Comparison of ENCODE assay signal across 8 cellular contexts in the genomic region with DNA sequence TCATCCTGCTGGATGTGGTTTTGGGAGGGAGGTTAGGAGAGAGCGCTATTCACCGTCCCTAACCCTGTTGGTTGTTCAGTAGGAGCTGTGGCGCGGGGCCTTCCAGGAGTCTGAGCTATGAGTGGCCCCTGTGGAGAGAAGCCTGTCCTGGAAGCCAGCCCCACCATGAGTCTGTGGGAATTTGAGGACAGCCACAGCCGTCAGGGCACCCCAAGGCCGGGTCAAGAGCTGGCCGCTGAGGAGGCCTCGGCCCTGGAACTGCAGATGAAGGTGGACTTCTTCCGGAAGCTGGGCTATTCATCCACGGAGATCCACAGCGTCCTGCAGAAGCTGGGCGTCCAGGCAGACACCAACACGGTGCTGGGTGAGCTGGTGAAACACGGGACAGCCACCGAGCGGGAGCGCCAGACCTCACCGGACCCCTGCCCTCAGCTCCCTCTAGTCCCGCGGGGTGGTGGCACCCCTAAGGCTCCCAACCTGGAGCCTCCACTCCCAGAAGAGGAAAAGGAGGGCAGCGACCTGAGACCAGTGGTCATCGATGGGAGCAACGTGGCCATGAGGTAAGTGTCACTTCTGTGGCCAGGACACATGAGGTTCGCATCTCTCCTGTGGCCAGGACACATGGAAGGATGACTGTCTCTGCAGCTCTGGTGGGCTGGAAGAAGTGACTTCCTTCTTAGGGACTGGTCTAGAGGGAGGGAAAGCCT. TPM values are rescaled to one million over a fixed set of nuclear protein-coding genes. Genes with fewer than 3 reads are reported as not detected.
DNase-seq lines count a peak whose midpoint lies in the region; ATAC-seq and TF ChIP-seq lines count a peak whose summit lies in the region.

No MANE protein-coding gene starts in this region.

- no peak overlapping the region for H3K27ac ChIP-seq in SJCRH30
- peak overlapping the region; percentile 77 to 92 for H3K27ac ChIP-seq in ovary

- H3K4me1 ChIP-seq in SJCRH30 (peaks cover 58% of the 10 kb centered on the region), ovary (ENCODE audit: insufficient read depth) (peaks cover 43% of the 10 kb centered on the region)

- TF ChIP-seq CTCF in epithelial cell of esophagus (IDR thresholded peaks at IDR 0.05; ENCODE audit: insufficient read depth, low read depth, low read length, missing control alignments) (no peak), ovary (IDR thresholded peaks at IDR 0.05) (no peak)

- DNase-seq in ELR (ENCODE audit: low read depth) (peak; percentile 31), SJCRH30 (no peak), epithelial cell of esophagus (ENCODE audit: low read depth) (no peak), ovary (peak in 4 of 5 donors; percentile 35 to 44 (median 41)), UCSD-AML1 (lab: John Stamatoyannopoulos, UW; ENCODE audit: unreplicated experiment) (no peak), NCI-H2171 treated with DMSO at 0.1 percent for 48 hours (lab: John Stamatoyannopoulos, UW) (no peak)
- DNase-seq in stimulated activated CD4-positive, alpha-beta T cell treated with anti-CD3 and anti-CD28 coated beads, Interleukin-4, amount 100 ng/mL, for 24 hours: no peak

- H3K4me3 ChIP-seq in SJCRH30: peak overlapping the region; percentile 77
- H3K4me3 ChIP-seq in epithelial cell of esophagus (ENCODE audit: low read length): peak overlapping the region; percentile 97
- H3K4me3 ChIP-seq in ovary: peak overlapping the region; percentile 47

- no peaks in the 10 kb centered on the region for H3K27me3 ChIP-seq in SJCRH30
- no peaks in the 10 kb centered on the region for H3K27me3 ChIP-seq in ovary

- TF ChIP-seq POLR2A in ovary (IDR thresholded peaks at IDR 0.05): no peak

- WGBS in ovary, 3 donors: 77 to 90% (median 83%) methylated on average over 21 to 24 of the region's 24 CpGs

- H3K36me3 ChIP-seq in SJCRH30 (peaks cover 14% of the 10 kb centered on the region), ovary (no peaks in the 10 kb centered on the region)

- no peaks in the 10 kb centered on the region for H3K9me3 ChIP-seq in SJCRH30 (replicated peaks)
- H3K9me3 ChIP-seq in ovary: no peaks in the 10 kb centered on the region

- intact Hi-C loops in ovary (cut with DNase I): no loop called here

- TF ChIP-seq EP300 in ovary (IDR thresholded peaks at IDR 0.05): no peak

- no peak for ATAC-seq in HG03045 (IDR thresholded peaks at IDR 0.05; ENCODE audit: unreplicated experiment)

RNA-seq across cellular contexts. Expression of gene ZC3H12A, which starts 1.2 kb away (rescaled TPM):
- total RNA-seq in SJCRH30 (2014; rRNA removed; shearing (Covaris generic)): 5.1 and 7.7 TPM in 2 replicates
- total RNA-seq in ovary: 10 to 100 TPM in 3 of 7 donors, 1 to 10 TPM in 4; 5.4 to 86.6 (median 7.2) TPM
- polyA plus RNA-seq in ovary: 1 to 10 TPM; 1.4 to 3.6 TPM

RNA-seq across cellular contexts. Expression of gene MEAF6, which starts 39.0 kb away (rescaled TPM):
- total RNA-seq in SJCRH30 (2014; rRNA removed; shearing (Covaris generic)): 71.1 and 82.3 TPM in 2 replicates
- total RNA-seq in ovary: 10 to 100 TPM; 38.7 to 71.3 (median 64.1) TPM
- polyA plus RNA-seq in ovary: 100 to 1,000 TPM in 1 of 2 donors, 10 to 100 TPM in 1; 62.1 to 108 TPM

Comparison
In these comparisons a context has a peak if more than half of its experiments do, and no peak if none do; other contexts are left out.
1. DNase-seq: peak in ELR (single experiment) and ovary (4 of 5); none in SJCRH30 (0 of 2), epithelial cell of esophagus (single experiment), UCSD-AML1 (single experiment), stimulated activated CD4-positive, alpha-beta T cell treated with anti-CD3 and anti-CD28 coated beads, Interleukin-4, amount 100 ng/mL, for 24 hours (single experiment) and NCI-H2171 treated with DMSO at 0.1 percent for 48 hours (single experiment).
2. H3K4me3 ChIP-seq: peak in every context shown above with its lines; median percentile 97 in epithelial cell of esophagus; 77 in SJCRH30; 47 in ovary.